ENCODE assay signal across 9 cellular contexts in genomic region chr6:161434921-161435411, GRCh38.
DNase-seq lines count a peak whose midpoint lies in the region; ATAC-seq, FAIRE-seq and TF ChIP-seq lines count a peak whose summit lies in the region.
"Had no signal": no experiment of that assay in that cellular context is flagged by ENCODE, and none has a peak within 500 bp of the region (broad histone marks: within the 10 kb centered on the region; RNA-seq: fewer than 3 reads in every experiment).

No MANE protein-coding gene starts in this region.

- H3K9me3 ChIP-seq in left lung (no peaks in the 10 kb centered on the region), testis (no peaks in the 10 kb centered on the region)

- H3K23ac ChIP-seq in mesendoderm (ENCODE audit: low read length): no peak overlapping the region

- H3K4me1 ChIP-seq in left lung (no peaks in the 10 kb centered on the region), testis (peaks cover 18% of the 10 kb centered on the region), mesendoderm (ENCODE audit: control insufficient read depth, low read depth, low read length) (no peaks in the 10 kb centered on the region)

- H2BK15ac ChIP-seq in mesendoderm (replicated peaks; ENCODE audit: low read depth): no peak overlapping the region

- no peak overlapping the region for H3K27ac Mint-ChIP-seq in activated naive CD4-positive, alpha-beta T cell treated with anti-CD3 and anti-CD28 coated beads, Interleukin-2, amount 50 U/mL, for 72 hours

- H4K5ac ChIP-seq in mesendoderm (ENCODE audit: low read length): no peak overlapping the region

- H3K4me2 ChIP-seq in mesendoderm (ENCODE audit: low read length): no peak overlapping the region

- H3K9me3 Mint-ChIP-seq in activated naive CD4-positive, alpha-beta T cell treated with anti-CD3 and anti-CD28 coated beads, Interleukin-2, amount 50 U/mL, for 72 hours: no peaks in the 10 kb centered on the region

- H3K36me3 Mint-ChIP-seq in activated naive CD4-positive, alpha-beta T cell treated with anti-CD3 and anti-CD28 coated beads, Interleukin-2, amount 50 U/mL, for 72 hours: no peaks in the 10 kb centered on the region

- DNase-seq in HTR-8/SVneo (ENCODE audit: insufficient read length, low spot score) (peak; percentile 60), choroid plexus epithelial cell (ENCODE audit: low read depth) (peak; percentile 99), left lung (no peak), testis (peak; percentile 38), iPS-NIHi7 (ENCODE audit: extremely low spot score) (no peak), mesendoderm (no peak)
- no peak for DNase-seq in activated naive CD4-positive, alpha-beta T cell treated with anti-CD3 and anti-CD28 coated beads, Interleukin-2, amount 50 U/mL, for 72 hours (ENCODE audit: low spot score in 2 of 2)
- DNase-seq: activated CD8-positive, alpha-beta memory T cell treated with anti-CD3 and anti-CD28 coated beads, Interleukin-2, amount 50 U/mL, for 4 hours had no signal

- H3K27me3 ChIP-seq in left lung (no peaks in the 10 kb centered on the region), testis (no peaks in the 10 kb centered on the region), mesendoderm (ENCODE audit: insufficient read depth, low read length, poor library complexity) (no peaks in the 10 kb centered on the region)

- H3K4ac ChIP-seq in mesendoderm (ENCODE audit: low read depth, low read length): no peak overlapping the region

- no peak overlapping the region for H4K8ac ChIP-seq in mesendoderm (ENCODE audit: low read depth, low read length)

- no peak overlapping the region for H3K18ac ChIP-seq in mesendoderm (ENCODE audit: low read length)

- no peaks in the 10 kb centered on the region for H3K79me1 ChIP-seq in mesendoderm (ENCODE audit: low read length)

- H2BK5ac ChIP-seq in mesendoderm (ENCODE audit: low read length): no peak overlapping the region

- 23 to 46% methylated on average over 6 of the region's 6 CpGs for WGBS in testis, 2 donors
- no CpG with 5 or more reads among the region's 6 CpGs for WGBS in mesendoderm (ENCODE audit: extremely low coverage, insufficient coverage, low lambda C conversion rate)

- H3K4me3 ChIP-seq in choroid plexus epithelial cell (ENCODE audit: low read depth, low read length) (no peak overlapping the region), left lung (no peak overlapping the region), testis (no peak overlapping the region), mesendoderm (ENCODE audit: low read length) (no peak overlapping the region)

- no peak overlapping the region for H3K9ac ChIP-seq in mesendoderm (ENCODE audit: low read length)

- TF ChIP-seq POLR2A in testis (IDR thresholded peaks at IDR 0.05): no peak

- H3K36me3 ChIP-seq in left lung (no peaks in the 10 kb centered on the region), testis (ENCODE audit: low read depth, missing control alignments) (no peaks in the 10 kb centered on the region), mesendoderm (ENCODE audit: control insufficient read depth, insufficient read depth, low read length) (no peaks in the 10 kb centered on the region)

- no peak overlapping the region for H2BK120ac ChIP-seq in mesendoderm (ENCODE audit: low read depth, low read length)

- H3K79me2 ChIP-seq in mesendoderm (ENCODE audit: control insufficient read depth, insufficient read depth, low read length): no peaks in the 10 kb centered on the region

- intact Hi-C loops in left lung (cut with DNase I): no loop called here
- intact Hi-C loops in testis (cut with DNase I; ENCODE audit: low total_unique reads): no loop called here

- H3K56ac ChIP-seq in mesendoderm (ENCODE audit: low read length): no peak overlapping the region

- no peak for FAIRE-seq in HTR-8/SVneo (lab: Jason Lieb, UNC)

- peak overlapping the region in 1 of 2 donors; percentile 4 for H3K27ac ChIP-seq in left lung
- peak overlapping the region in 1 of 2 donors; percentile 67 for H3K27ac ChIP-seq in testis
- H3K27ac ChIP-seq in mesendoderm (ENCODE audit: low read depth, low read length): no peak overlapping the region

- ATAC-seq in left lung (peak; percentile 64), GM18517 (IDR thresholded peaks at IDR 0.05; ENCODE audit: unreplicated experiment) (no peak)
- no peak for ATAC-seq in activated naive CD4-positive, alpha-beta T cell treated with anti-CD3 and anti-CD28 coated beads, Interleukin-2, amount 50 U/mL, for 72 hours

- TF ChIP-seq CTCF in choroid plexus epithelial cell (conservative IDR thresholded peaks at IDR 0.05; ENCODE audit: low read depth, low read length) (no peak), left lung (IDR thresholded peaks at IDR 0.05) (no peak), testis (IDR thresholded peaks at IDR 0.05) (no peak)

- no peak overlapping the region for H2AK5ac ChIP-seq in mesendoderm (ENCODE audit: low read length)

Comparison
In these comparisons a context has a peak if more than half of its experiments do, and no peak if none do; other contexts are left out.
1. DNase-seq: peak in HTR-8/SVneo (single experiment), choroid plexus epithelial cell (single experiment) and testis (single experiment); none in left lung (0 of 2), activated naive CD4-positive, alpha-beta T cell treated with anti-CD3 and anti-CD28 coated beads, Interleukin-2, amount 50 U/mL, for 72 hours (0 of 2), iPS-NIHi7 (single experiment) and mesendoderm (single experiment).